ENCODE assay signal across 8 cellular contexts in the genomic region with DNA sequence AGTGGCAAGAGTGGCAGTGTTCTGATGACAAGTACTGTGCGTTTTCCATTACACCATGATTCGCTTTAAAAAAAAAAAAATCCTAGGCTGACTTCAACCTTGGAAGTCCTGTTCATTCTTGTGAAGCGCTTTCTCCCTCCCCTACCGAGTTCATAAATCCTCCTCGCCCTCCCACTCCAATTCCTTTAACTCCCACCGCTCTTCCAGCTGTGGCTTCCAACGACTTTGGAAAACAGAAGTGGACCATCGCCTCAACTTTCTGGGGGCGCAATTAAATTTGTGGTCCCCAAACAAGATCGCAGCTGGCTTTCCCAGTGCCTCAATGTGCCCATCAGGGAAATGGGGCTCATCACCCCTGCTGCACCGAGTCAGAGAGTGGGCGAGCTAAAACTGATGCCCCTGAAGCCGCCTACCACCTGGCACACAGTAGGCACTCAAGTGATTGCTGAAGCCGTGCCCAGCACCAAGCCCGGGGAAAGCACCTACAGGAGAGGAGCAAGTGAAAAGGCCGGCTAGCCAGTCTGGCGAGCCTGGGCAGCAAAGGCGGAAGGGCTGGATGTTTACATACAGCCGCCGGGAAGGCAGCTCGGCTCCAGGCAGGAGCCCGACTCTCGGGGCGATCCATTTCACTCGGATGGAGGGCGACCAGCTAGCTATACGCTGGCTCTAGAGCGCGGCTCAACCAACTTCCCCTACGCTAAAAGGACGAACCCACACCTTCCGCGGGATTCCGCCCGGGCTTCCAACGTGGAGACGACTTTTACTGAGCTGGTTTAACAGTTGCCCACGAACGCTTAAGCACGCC. TPM values are rescaled to one million over a fixed set of nuclear protein-coding genes. Genes with fewer than 3 reads are reported as not detected.
DNase-seq lines count a peak whose midpoint lies in the region; ATAC-seq and TF ChIP-seq lines count a peak whose summit lies in the region.

No MANE protein-coding gene starts in this region.

- peak overlapping the region; percentile 96 for H3K4me3 ChIP-seq in HUES64 (ENCODE audit: low read length)
- peak overlapping the region; percentile 75 to 90 for H3K4me3 ChIP-seq in mucosa of rectum (ENCODE audit: low read length in 2 of 2)
- peak overlapping the region; percentile 76 to 77 for H3K4me3 ChIP-seq in uterus

- H3K36me3 ChIP-seq in HUES64 (ENCODE audit: insufficient read depth, low read length) (no peaks in the 10 kb centered on the region), mucosa of rectum (ENCODE audit: control insufficient read depth in 2 of 2, insufficient read depth in 2 of 2, low read length in 2 of 2) (no peaks in the 10 kb centered on the region), uterus (no peaks in the 10 kb centered on the region)

- DNase-seq in NCI-H2196 (lab: John Stamatoyannopoulos, UW; ENCODE audit: unreplicated experiment): peak; percentile 42
- no peak for DNase-seq in NCI-H2196 treated with DMSO at 0.1 percent for 48 hours (lab: John Stamatoyannopoulos, UW; ENCODE audit: unreplicated experiment)
- DNase-seq in SW480 (ENCODE audit: low spot score): peak; percentile 74
- peak; percentile 6 to 12 for DNase-seq in erythroblast (lab: John Stamatoyannopoulos, UW)
- DNase-seq in uterus: peak; percentile 48 to 50

- H3K4me1 ChIP-seq in HUES64 (ENCODE audit: insufficient read depth, low read length) (peaks cover 45% of the 10 kb centered on the region), mucosa of rectum (ENCODE audit: control insufficient read depth in 2 of 2, insufficient read depth in 2 of 2, low read length in 2 of 2) (peaks cover 19 to 20% of the 10 kb centered on the region in 2 donors), uterus (no peaks in the 10 kb centered on the region)

- intact Hi-C loops in uterus (cut with DNase I; ENCODE audit: low total_unique reads): loop anchor here (10.0 kb wide), 1 partner anchor 1203 kb away; no protein-coding TSS in a partner anchor

- H3K9me3 ChIP-seq in HUES64 (ENCODE audit: insufficient read depth, low read depth, low read length) (no peaks in the 10 kb centered on the region), mucosa of rectum (ENCODE audit: control insufficient read depth in 2 of 2, low read length in 2 of 2) (no peaks in the 10 kb centered on the region), uterus (no peaks in the 10 kb centered on the region)

- H3K27me3 ChIP-seq in HUES64 (ENCODE audit: insufficient read depth, low read length) (no peaks in the 10 kb centered on the region), mucosa of rectum (ENCODE audit: control insufficient read depth in 2 of 2, insufficient read depth in 2 of 2, low read length in 2 of 2) (no peaks in the 10 kb centered on the region), uterus (no peaks in the 10 kb centered on the region)

- under 1% methylated on average over 40 of the region's 40 CpGs for WGBS in HUES64

- no peak for ATAC-seq in GM18858 (IDR thresholded peaks at IDR 0.05; ENCODE audit: unreplicated experiment)

- peak overlapping the region; percentile 93 for H3K9ac ChIP-seq in HUES64 (ENCODE audit: low read depth, low read length)
- H3K9ac ChIP-seq in mucosa of rectum (ENCODE audit: low read depth in 1 of 2, low read length in 2 of 2): peak overlapping the region; percentile 91

- TF ChIP-seq CTCF in uterus (IDR thresholded peaks at IDR 0.05): no peak

- TF ChIP-seq POLR2A in erythroblast (IDR thresholded peaks at IDR 0.05; ENCODE audit: low read length) (no peak), uterus (IDR thresholded peaks at IDR 0.05) (no peak)

- H3K27ac ChIP-seq in HUES64 (ENCODE audit: low read depth, low read length) (peak overlapping the region; percentile 82), mucosa of rectum (ENCODE audit: low read depth in 2 of 2, low read length in 2 of 2) (peak overlapping the region; percentile 87 to 91), uterus (peak overlapping the region; percentile 92 to 99)

RNA-seq across cellular contexts. Expression of a gene that starts 1.3 kb away (rescaled TPM):
- 21.5 TPM for polyA plus RNA-seq in HUES64 (2013, experiment 1 of 2)
- 23.1 TPM for polyA plus RNA-seq in HUES64 (2013, experiment 2 of 2)
- 100 to 1,000 TPM in 2 of 4 donors, 10 to 100 TPM in 2; 76.3 to 315 (median 140) TPM for total RNA-seq in uterus
